8 cellular contexts compared by ENCODE assay signal in genomic region chr1:39788758-39789570, GRCh38. TPM values are rescaled to one million over a fixed set of nuclear protein-coding genes. Genes with fewer than 3 reads are reported as not detected.
A peak's percentile ranks its signal among the peaks of the same experiment; 100 is the strongest.
DNase-seq lines count a peak whose midpoint lies in the region; ATAC-seq and TF ChIP-seq lines count a peak whose summit lies in the region.

TSS of gene BMP8B (minus strand) at chr1:39788865. CDS start at chr1:39788485, 380 bp downstream.

- no peak for TF ChIP-seq POLR2A in IMR-90 (IDR thresholded peaks at IDR 0.05; ENCODE audit: low read depth, low read length)

- no peak within 1 kb of the TSS for H2BK15ac ChIP-seq in IMR-90 (ENCODE audit: low read depth, low read length)

- H3K27me3 ChIP-seq in IMR-90 (ENCODE audit: control insufficient read depth, insufficient read depth, low read length) (peaks cover 57% of the 10 kb centered on the region), RWPE2 (ENCODE audit: insufficient read depth, poor library complexity, severe bottlenecking) (no peaks in the 10 kb centered on the region), rectal smooth muscle tissue (ENCODE audit: control insufficient read depth, insufficient read depth, low read length) (peaks cover 2% of the 10 kb centered on the region)

- H3K9me3 ChIP-seq in IMR-90 (ENCODE audit: control insufficient read depth, insufficient read depth, low read length) (no peaks in the 10 kb centered on the region), RWPE2 (ENCODE audit: severe bottlenecking) (no peaks in the 10 kb centered on the region)

- BruUV-seq in IMR-90 (replicated peaks; lab: Mats Ljungman, UMichigan): no TSS peak

- dilution Hi-C loops in IMR-90 (cut with HindIII; ENCODE audit: low sequenced_read_pairs, unreplicated experiment): no loop called here

- ATAC-seq in GM19023 (IDR thresholded peaks at IDR 0.05; ENCODE audit: unreplicated experiment) (peak; percentile 60), IMR-90 (ENCODE audit: low read depth) (peak; percentile 83), RWPE2 (ENCODE audit: low read depth) (peak; percentile 80)

- no peaks in the 10 kb centered on the region for H3K9me3 Mint-ChIP-seq in activated naive CD4-positive, alpha-beta T cell treated with anti-CD3 and anti-CD28 coated beads, Interleukin-2, amount 50 U/mL, for 24 hours

- CTCF ChIA-PET in IMR-90 (lab: Yijun Ruan, JAX): interaction anchor here (1.5 kb wide), 1 partner anchor 11 kb away, joined by 3 read pairs; no protein-coding TSS in a partner anchor

- no peak within 1 kb of the TSS for H2AK5ac ChIP-seq in IMR-90 (ENCODE audit: low read depth, low read length)

- POLR2A ChIA-PET in IMR-90 (lab: Charles Lee; ENCODE audit: unreplicated experiment): no interaction called here

- H3K4me3 ChIP-seq in IMR-90 (ENCODE audit: insufficient read depth, low read depth, low read length): peak within 1 kb of the TSS; percentile 52
- peak within 1 kb of the TSS; percentile 67 for H3K4me3 ChIP-seq in RWPE2 (ENCODE audit: severe bottlenecking)
- H3K4me3 ChIP-seq in rectal smooth muscle tissue (ENCODE audit: low read length): peak within 1 kb of the TSS; percentile 55

- H3K36me3 Mint-ChIP-seq in activated naive CD4-positive, alpha-beta T cell treated with anti-CD3 and anti-CD28 coated beads, Interleukin-2, amount 50 U/mL, for 24 hours: no peaks in the 10 kb centered on the region

- H4K20me1 ChIP-seq in IMR-90 (ENCODE audit: insufficient read depth, low read length): no peaks in the 10 kb centered on the region

- H4K5ac ChIP-seq in IMR-90 (ENCODE audit: low read depth, low read length): no peak within 1 kb of the TSS

- H3K9ac ChIP-seq in IMR-90 (ENCODE audit: low read depth, low read length) (no peak within 1 kb of the TSS), rectal smooth muscle tissue (ENCODE audit: low read length) (no peak within 1 kb of the TSS)

- no peaks in the 10 kb centered on the region for H3K36me3 ChIP-seq in IMR-90 (ENCODE audit: control insufficient read depth, insufficient read depth, low read length)
- H3K36me3 ChIP-seq in RWPE2 (ENCODE audit: low read depth): no peaks in the 10 kb centered on the region
- H3K36me3 ChIP-seq in rectal smooth muscle tissue (ENCODE audit: control insufficient read depth, insufficient read depth, low read length): no peaks in the 10 kb centered on the region

- H2AK9ac ChIP-seq in IMR-90 (replicated peaks; ENCODE audit: low read depth, low read length, poor library complexity): no peak within 1 kb of the TSS

- H3K23ac ChIP-seq in IMR-90 (ENCODE audit: low read depth, low read length): no peak within 1 kb of the TSS

- H2AFZ ChIP-seq in IMR-90 (replicated peaks; ENCODE audit: low read length, poor library complexity): peak within 1 kb of the TSS; percentile 66

- H2BK20ac ChIP-seq in IMR-90 (ENCODE audit: low read depth, low read length): no peak within 1 kb of the TSS

- H3K56ac ChIP-seq in IMR-90 (ENCODE audit: extremely low read depth, insufficient read depth, low read length): no peak within 1 kb of the TSS

- no peak within 1 kb of the TSS for H3K27ac ChIP-seq in IMR-90 (ENCODE audit: insufficient read depth, low read length)
- H3K27ac ChIP-seq in RWPE2 (ENCODE audit: poor library complexity, severe bottlenecking): no peak within 1 kb of the TSS
- H3K27ac ChIP-seq in rectal smooth muscle tissue (ENCODE audit: low read depth, low read length): no peak within 1 kb of the TSS

- no peak within 1 kb of the TSS for H4K8ac ChIP-seq in IMR-90 (ENCODE audit: low read depth in 2 of 2, low read length in 2 of 2)

- in situ Hi-C loops in IMR-90 (cut with MboI; ENCODE audit: low sequenced_read_pairs): loop anchor here (5.0 kb wide), 1 partner anchor 297 kb away; the partner anchor contains the start of gene BMP8A

- no peaks in the 10 kb centered on the region for H3K9me1 ChIP-seq in IMR-90 (ENCODE audit: insufficient read depth, low read length)

- no peak for TF ChIP-seq CTCF in IMR-90 (conservative IDR thresholded peaks at IDR 0.05; ENCODE audit: low read depth, low read length)
- TF ChIP-seq CTCF in RWPE2 (IDR thresholded peaks at IDR 0.05; ENCODE audit: poor library complexity, severe bottlenecking): no peak

- no peak within 1 kb of the TSS for H3K4ac ChIP-seq in IMR-90 (ENCODE audit: low read depth, low read length)

- no peak within 1 kb of the TSS for H2BK120ac ChIP-seq in IMR-90 (ENCODE audit: low read depth, low read length)

- no peak within 1 kb of the TSS for H3K18ac ChIP-seq in IMR-90 (ENCODE audit: low read depth, low read length)

- peak within 1 kb of the TSS; percentile 78 for H3K4me3 Mint-ChIP-seq in activated naive CD4-positive, alpha-beta T cell treated with anti-CD3 and anti-CD28 coated beads, Interleukin-2, amount 50 U/mL, for 24 hours

- peak; percentile 72 for DNase-seq in Ammon's horn (ENCODE audit: low spot score)
- no peak for DNase-seq in IMR-90
- no peak for DNase-seq in RWPE2 (ENCODE audit: low spot score)
- peak; percentile 47 for DNase-seq in hepatic stellate cell (ENCODE audit: low spot score)
- no peak for DNase-seq in superior temporal gyrus (ENCODE audit: extremely low spot score)

- peaks cover 9% of the 10 kb centered on the region for H3K4me1 Mint-ChIP-seq in activated naive CD4-positive, alpha-beta T cell treated with anti-CD3 and anti-CD28 coated beads, Interleukin-2, amount 50 U/mL, for 24 hours

- WGBS in IMR-90 (ENCODE audit: extremely low coverage in 2 of 2, insufficient read length in 1 of 2), 2 experiments: 2% methylated on average over 51 of the region's 91 CpGs; no CpG with 5 or more reads in 1 of the 2 experiments

- H3K4me1 ChIP-seq in IMR-90 (ENCODE audit: control insufficient read depth, insufficient read depth, low read length) (peaks cover 1% of the 10 kb centered on the region; the same call in 1 of the 2 replicates), RWPE2 (ENCODE audit: insufficient read depth, poor library complexity, severe bottlenecking) (peaks cover 4% of the 10 kb centered on the region), rectal smooth muscle tissue (ENCODE audit: control insufficient read depth, insufficient read depth, low read length) (no peaks in the 10 kb centered on the region)

- TF ChIP-seq RAD21 in IMR-90 (IDR thresholded peaks at IDR 0.05; ENCODE audit: low read length): no peak

- H3K27me3 Mint-ChIP-seq in activated naive CD4-positive, alpha-beta T cell treated with anti-CD3 and anti-CD28 coated beads, Interleukin-2, amount 50 U/mL, for 24 hours: peaks cover 16% of the 10 kb centered on the region

- no peak within 1 kb of the TSS for H4K91ac ChIP-seq in IMR-90 (ENCODE audit: insufficient read depth, low read depth, low read length)

- no peak within 1 kb of the TSS for H3K27ac Mint-ChIP-seq in activated naive CD4-positive, alpha-beta T cell treated with anti-CD3 and anti-CD28 coated beads, Interleukin-2, amount 50 U/mL, for 24 hours

- H3K14ac ChIP-seq in IMR-90 (replicated peaks; ENCODE audit: low read depth, low read length): no peak within 1 kb of the TSS

- no peaks in the 10 kb centered on the region for H3K79me1 ChIP-seq in IMR-90 (ENCODE audit: low read depth in 1 of 2, low read length in 2 of 2)

- H2BK5ac ChIP-seq in IMR-90 (ENCODE audit: low read depth, low read length, poor library complexity, severe bottlenecking): no peak within 1 kb of the TSS

- intact Hi-C loops in IMR-90 (cut with micrococcal nuclease): no loop called here

- H3K4me2 ChIP-seq in IMR-90 (ENCODE audit: low read depth, low read length): peak within 1 kb of the TSS; percentile 70

TF ChIP-seq in IMR-90, 13 proteins besides CTCF, POLR2A, EP300 and RAD21:
- TF ChIP-seq CEBPB (IDR thresholded peaks at IDR 0.05; ENCODE audit: low read depth, low read length): no peak

RNA-seq across cellular contexts. Expression of gene BMP8B, which starts in this region (rescaled TPM):
- total RNA-seq in IMR-90 (2012; rRNA removed): not detected in 2 replicates
- 0.03 TPM in 1 of 2 replicates, not detected in the other for polyA plus RNA-seq in IMR-90 (2012; rRNA removed)
- polyA plus RNA-seq in IMR-90 (2012; cell fraction: cytosol; rRNA removed): not detected in 2 replicates
- not detected in 2 replicates for polyA plus RNA-seq in IMR-90 (2012; cell fraction: nucleus; rRNA removed; ENCODE audit: low replicate concordance)

Comparison
In these comparisons a context has a peak if more than half of its experiments do, and no peak if none do; other contexts are left out.
1. Peak in ATAC-seq, H3K4me3 ChIP-seq and H3K4me2 ChIP-seq in IMR-90; RNA of the gene not detected or under 1 TPM.
2. DNase-seq: peak in Ammon's horn (single experiment) and hepatic stellate cell (single experiment); none in IMR-90 (single experiment), RWPE2 (single experiment) and superior temporal gyrus (single experiment).
3. Peak in every context shown above with its lines, with median percentiles within 50 percentile points of each other: ATAC-seq and H3K4me3 ChIP-seq.